ENCODE assay signal across 8 cellular contexts in the genomic region with DNA sequence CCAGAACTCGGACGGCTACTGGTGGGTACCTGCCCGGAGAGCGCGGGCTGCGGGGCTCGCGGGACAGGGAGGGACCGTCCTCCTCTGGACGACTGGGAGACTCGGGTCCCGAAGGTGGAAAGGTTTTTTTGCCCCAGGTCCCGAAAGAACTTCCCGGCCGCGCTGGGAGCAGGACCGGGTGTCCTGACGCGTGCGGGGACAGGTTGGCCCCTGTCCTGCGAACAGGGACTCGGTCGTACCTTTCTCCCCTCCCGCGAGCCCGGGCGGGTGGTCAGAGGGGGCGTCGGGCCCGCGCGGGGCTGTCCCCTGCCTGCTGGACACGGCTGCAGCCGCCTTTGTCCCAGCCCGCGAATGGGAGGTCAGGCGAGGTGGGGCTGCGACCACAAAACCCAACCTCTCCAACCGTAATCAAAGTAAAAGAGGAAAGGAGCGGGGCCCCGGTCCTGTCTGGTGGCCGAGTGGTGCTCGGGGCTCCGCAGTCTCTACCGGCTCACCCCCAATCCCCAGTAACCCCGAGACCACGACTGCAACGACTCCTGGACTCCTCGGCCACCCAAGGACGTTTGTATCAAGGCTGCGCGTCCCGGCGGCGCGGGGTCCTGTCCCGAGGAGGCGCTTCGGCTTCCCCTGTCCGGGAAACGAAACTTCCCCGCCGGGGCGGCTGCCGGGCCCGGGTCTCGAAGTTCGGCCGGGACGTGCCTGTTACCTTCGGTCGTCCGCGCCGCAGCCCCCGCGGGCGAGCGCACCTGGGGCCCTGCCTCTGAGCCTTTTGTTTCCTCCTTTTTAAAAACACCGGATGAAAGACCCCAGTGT. TPM values are rescaled to one million over a fixed set of nuclear protein-coding genes. Genes with fewer than 3 reads are reported as not detected.
DNase-seq lines count a peak whose midpoint lies in the region; ATAC-seq and TF ChIP-seq lines count a peak whose summit lies in the region.

No MANE protein-coding gene starts in this region.

- peak overlapping the region; percentile 100 for H3K18ac ChIP-seq in neuronal stem cell (ENCODE audit: low read length)

- no peaks in the 10 kb centered on the region for H3K36me3 ChIP-seq in WERI-Rb-1
- no peaks in the 10 kb centered on the region for H3K36me3 ChIP-seq in neuronal stem cell (replicated peaks in 1 of 2; ENCODE audit: control insufficient read depth in 2 of 2, insufficient read depth in 2 of 2, low read length in 2 of 2)

- no peaks in the 10 kb centered on the region for H3K79me1 ChIP-seq in neuronal stem cell (ENCODE audit: low read depth, low read length)

- H3K27ac ChIP-seq in WERI-Rb-1 = no peak overlapping the region; the same call in 1 of the 2 replicates
- H3K27ac ChIP-seq in neuronal stem cell (replicated peaks; ENCODE audit: low read length) = peak overlapping the region; percentile 92

- H3K4me3 Mint-ChIP-seq in activated naive CD4-positive, alpha-beta T cell treated with anti-CD3 and anti-CD28 coated beads, Interleukin-2, amount 10 ng/mL, durations not matched to agents 7 days and 5 days = peak overlapping the region; percentile 79

- H3K14ac ChIP-seq in neuronal stem cell (ENCODE audit: low read length) = peak overlapping the region; percentile 98

- CTCF ChIA-PET in activated naive CD4-positive, alpha-beta T cell treated with anti-CD3 and anti-CD28 coated beads, Interleukin-2, amount 10 ng/mL, durations not matched to agents 7 days and 5 days (lab: Charles Lee) = no interaction called here

- no peak overlapping the region for H3K27ac Mint-ChIP-seq in activated naive CD4-positive, alpha-beta T cell treated with anti-CD3 and anti-CD28 coated beads, Interleukin-2, amount 10 ng/mL, durations not matched to agents 7 days and 5 days

- H3K9ac ChIP-seq in neuronal stem cell (ENCODE audit: low read depth, low read length, poor library complexity) = peak overlapping the region; percentile 98

- no peak overlapping the region for H4K8ac ChIP-seq in neuronal stem cell (ENCODE audit: low read depth, low read length)

- H3K4me1 Mint-ChIP-seq in activated naive CD4-positive, alpha-beta T cell treated with anti-CD3 and anti-CD28 coated beads, Interleukin-2, amount 10 ng/mL, durations not matched to agents 7 days and 5 days = peaks cover 16% of the 10 kb centered on the region

- H3K27me3 ChIP-seq in WERI-Rb-1 (ENCODE audit: insufficient read depth, low read depth, severe bottlenecking) (no peaks in the 10 kb centered on the region), neuronal stem cell (ENCODE audit: control insufficient read depth in 3 of 3, insufficient read depth in 3 of 3, low read depth in 1 of 3, low read length in 3 of 3) (peaks cover 0 to 98% (median 4%) of the 10 kb centered on the region in 3 experiments)

- peak overlapping the region; percentile 93 for H2BK120ac ChIP-seq in neuronal stem cell (ENCODE audit: low read depth, low read length)

- no peaks in the 10 kb centered on the region for H3K36me3 Mint-ChIP-seq in activated naive CD4-positive, alpha-beta T cell treated with anti-CD3 and anti-CD28 coated beads, Interleukin-2, amount 10 ng/mL, durations not matched to agents 7 days and 5 days

- H3K4me2 ChIP-seq in neuronal stem cell (ENCODE audit: insufficient read depth, low read length, poor library complexity, severe bottlenecking) = peak overlapping the region; percentile 78

- H3K4ac ChIP-seq in neuronal stem cell (ENCODE audit: low read length) = peak overlapping the region; percentile 91

- peak overlapping the region; percentile 95 for H3K23ac ChIP-seq in neuronal stem cell (ENCODE audit: low read depth, low read length, poor library complexity)

- H4K91ac ChIP-seq in neuronal stem cell (ENCODE audit: low read depth, low read length, poor library complexity) = peak overlapping the region; percentile 85

- TF ChIP-seq CTCF in WERI-Rb-1 (IDR thresholded peaks at IDR 0.05; ENCODE audit: low read depth, low read length) = no peak
- TF ChIP-seq CTCF in fibroblast of villous mesenchyme (IDR thresholded peaks at IDR 0.05; ENCODE audit: insufficient read depth, low read depth, low read length) = no peak

- H2BK5ac ChIP-seq in neuronal stem cell (ENCODE audit: low read length) = peak overlapping the region; percentile 97

- H2AK5ac ChIP-seq in neuronal stem cell (ENCODE audit: low read depth, low read length) = peak overlapping the region; percentile 88

- H2BK15ac ChIP-seq in neuronal stem cell (ENCODE audit: low read length) = peak overlapping the region; percentile 95

- ATAC-seq in HG03439 (IDR thresholded peaks at IDR 0.05; ENCODE audit: unreplicated experiment) (no peak), HG02588 (IDR thresholded peaks at IDR 0.05; ENCODE audit: unreplicated experiment) (no peak)

- H3K9me3 ChIP-seq in WERI-Rb-1 (ENCODE audit: severe bottlenecking) = peaks cover 13% of the 10 kb centered on the region
- peaks cover 3 to 4% of the 10 kb centered on the region in 2 donors for H3K9me3 ChIP-seq in neuronal stem cell (replicated peaks in 1 of 2; ENCODE audit: control insufficient read depth in 2 of 2, insufficient read depth in 1 of 2, low read depth in 1 of 2, low read length in 2 of 2)

- no CpG with 5 or more reads among the region's 80 CpGs for WGBS in neuronal stem cell (ENCODE audit: extremely low coverage in 2 of 2, insufficient read length in 2 of 2, insufficient replicate concordance in 1 of 2), 2 donors

- peaks cover 86% of the 10 kb centered on the region for H3K27me3 Mint-ChIP-seq in activated naive CD4-positive, alpha-beta T cell treated with anti-CD3 and anti-CD28 coated beads, Interleukin-2, amount 10 ng/mL, durations not matched to agents 7 days and 5 days

- H3K4me3 ChIP-seq in WERI-Rb-1 (ENCODE audit: low read depth, low read length) = peak overlapping the region; percentile 49
- peak overlapping the region; percentile 56 for H3K4me3 ChIP-seq in fibroblast of villous mesenchyme (ENCODE audit: low read depth, low read length)
- H3K4me3 ChIP-seq in neuronal stem cell (ENCODE audit: low read length in 2 of 2) = peak overlapping the region in 1 of 2 donors; percentile 96

- peaks cover 0 to 13% of the 10 kb centered on the region in 2 donors for H3K4me1 ChIP-seq in neuronal stem cell (ENCODE audit: control insufficient read depth in 2 of 2, insufficient read depth in 1 of 2, low read depth in 1 of 2, low read length in 2 of 2)

- no peaks in the 10 kb centered on the region for H3K9me3 Mint-ChIP-seq in activated naive CD4-positive, alpha-beta T cell treated with anti-CD3 and anti-CD28 coated beads, Interleukin-2, amount 10 ng/mL, durations not matched to agents 7 days and 5 days

- DNase-seq in activated naive CD4-positive, alpha-beta T cell treated with anti-CD3 and anti-CD28 coated beads, Interleukin-2, amount 10 ng/mL, durations not matched to agents 7 days and 5 days = peak; percentile 27
- DNase-seq in activated naive CD4-positive, alpha-beta T cell (lab: John Stamatoyannopoulos, UW) = no peak
- DNase-seq in WERI-Rb-1 (no peak), fibroblast of villous mesenchyme (ENCODE audit: low read depth) (no peak), neuronal stem cell (ENCODE audit: low spot score) (peak; percentile 69), T1000 (lab: John Stamatoyannopoulos, UW) (no peak)

- H2AFZ ChIP-seq in neuronal stem cell (ENCODE audit: low read length) = peak overlapping the region; percentile 92

- peak overlapping the region; percentile 100 for H2BK12ac ChIP-seq in neuronal stem cell (ENCODE audit: low read length)

RNA-seq across cellular contexts. Expression of gene DSP, which starts 0.8 kb away (rescaled TPM):
- total RNA-seq in fibroblast of villous mesenchyme = 28.1 and 33.2 TPM in 2 replicates
- polyA plus RNA-seq in neuronal stem cell (2013, experiment 1 of 2) = 19.9 TPM
- 19.7 TPM for polyA plus RNA-seq in neuronal stem cell (2013, experiment 2 of 2)

RNA-seq across cellular contexts. Expression of gene SNRNP48, which starts 47.7 kb away (rescaled TPM):
- total RNA-seq in fibroblast of villous mesenchyme = 11.0 and 16.4 TPM in 2 replicates
- polyA plus RNA-seq in neuronal stem cell (2013, experiment 1 of 2) = 30.2 TPM
- 31.2 TPM for polyA plus RNA-seq in neuronal stem cell (2013, experiment 2 of 2)

Comparison
In these comparisons a context has a peak if more than half of its experiments do, and no peak if none do; other contexts are left out.
1. DNase-seq: peak in activated naive CD4-positive, alpha-beta T cell treated with anti-CD3 and anti-CD28 coated beads, Interleukin-2, amount 10 ng/mL, durations not matched to agents 7 days and 5 days (single experiment) and neuronal stem cell (single experiment); none in activated naive CD4-positive, alpha-beta T cell (0 of 4), WERI-Rb-1 (single experiment), fibroblast of villous mesenchyme (single experiment) and T1000 (single experiment).